11 cellular contexts compared by ENCODE assay signal in the genomic region with DNA sequence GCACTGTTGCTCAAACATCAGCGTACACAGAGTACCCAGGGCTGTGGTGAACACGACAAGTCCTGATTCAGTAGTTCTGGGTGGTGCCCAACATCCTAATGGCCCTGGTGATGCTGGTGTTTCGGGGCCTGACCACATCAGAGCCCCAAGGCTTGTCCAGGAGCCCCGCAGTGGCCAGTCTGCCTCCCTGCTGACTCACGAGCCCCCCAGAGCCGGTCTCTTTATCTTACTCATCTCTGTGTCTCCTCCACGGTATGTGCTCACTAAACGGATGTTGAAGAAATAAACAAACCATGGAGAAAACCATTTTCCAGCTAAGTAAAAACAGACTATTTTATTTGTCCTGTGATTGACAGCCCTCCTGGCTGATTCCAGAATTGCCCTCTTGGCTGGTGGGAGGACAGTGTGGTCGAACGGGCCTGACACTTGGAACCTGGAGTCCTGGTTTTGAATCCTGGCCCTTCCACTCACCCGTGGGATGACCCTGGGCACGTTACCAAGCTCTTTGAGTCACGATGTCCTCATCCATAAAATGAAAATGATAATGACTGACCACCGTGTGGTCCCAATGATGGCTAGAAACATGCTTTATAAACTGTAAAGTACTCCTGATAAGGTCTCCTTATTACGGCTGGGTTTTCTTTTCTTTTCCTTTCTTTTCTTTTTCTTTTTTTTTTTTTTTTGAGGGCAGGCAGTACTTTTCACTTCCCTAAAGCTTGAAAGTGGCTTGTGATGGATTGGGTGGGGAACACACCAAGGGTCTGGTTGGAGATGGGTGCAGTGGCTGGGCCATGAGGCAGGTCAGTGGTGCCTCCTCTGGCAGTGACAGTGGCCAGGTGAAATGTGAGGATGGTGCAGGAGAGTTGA. TPM values are rescaled to one million over a fixed set of nuclear protein-coding genes. Genes with fewer than 3 reads are reported as not detected.
DNase-seq lines count a peak whose midpoint lies in the region; ATAC-seq and TF ChIP-seq lines count a peak whose summit lies in the region.
"Had no signal": no experiment of that assay in that cellular context is flagged by ENCODE, and none has a peak within 500 bp of the region (broad histone marks: within the 10 kb centered on the region; RNA-seq: fewer than 3 reads in every experiment).

No MANE protein-coding gene starts in this region.

- H4K20me1 ChIP-seq in BLaER1 treated with 17β-estradiol and CSF1 and Interleukin-3, amounts not matched to agents 10 nM and 100 nM, result peaks cover 0 to 11% (median 0%) of the 10 kb centered on the region in 11 experiments; a peak in 4 of 22 replicates
- no peaks in the 10 kb centered on the region for H4K20me1 ChIP-seq in fibroblast of lung (ENCODE audit: control insufficient read depth, extremely low read depth, insufficient read depth, low read length)

- H3K36me3 ChIP-seq in BLaER1 treated with 17β-estradiol and CSF1 and Interleukin-3, amounts not matched to agents 10 nM and 100 nM, result no peaks in the 10 kb centered on the region; a peak in 2 of 22 replicates
- H3K36me3 ChIP-seq in RWPE2 (ENCODE audit: low read depth) (no peaks in the 10 kb centered on the region), fibroblast of lung (ENCODE audit: control insufficient read depth, insufficient read depth, low read length) (peaks cover 1% of the 10 kb centered on the region), psoas muscle (ENCODE audit: insufficient read depth in 1 of 2, low read depth in 1 of 2) (no peaks in the 10 kb centered on the region)

- peak overlapping the region in 10 of 11 experiments; percentile 4 to 64 (median 49); a peak in 14 of 22 replicates for H3K9ac ChIP-seq in BLaER1 treated with 17β-estradiol and CSF1 and Interleukin-3, amounts not matched to agents 10 nM and 100 nM
- H3K9ac ChIP-seq in fibroblast of lung (ENCODE audit: insufficient read depth, low read length), result peak overlapping the region; percentile 39

- 55 to 77% (median 58%) methylated on average over 15 of the region's 15 CpGs for WGBS in psoas muscle, 3 donors

- H3K4me1 ChIP-seq in BLaER1 treated with 17β-estradiol and CSF1 and Interleukin-3, amounts not matched to agents 10 nM and 100 nM, result peaks cover 45 to 84% (median 60%) of the 10 kb centered on the region in 10 experiments
- H3K4me1 ChIP-seq in RWPE2 (ENCODE audit: insufficient read depth, poor library complexity, severe bottlenecking) (peaks cover 21% of the 10 kb centered on the region), fibroblast of lung (ENCODE audit: control insufficient read depth, extremely low read depth, insufficient read depth, low read length) (peaks cover 30% of the 10 kb centered on the region), psoas muscle (peaks cover 4% of the 10 kb centered on the region)

- H3K27ac ChIP-seq in BLaER1 treated with 17β-estradiol and CSF1 and Interleukin-3, amounts not matched to agents 10 nM and 100 nM, result peak overlapping the region in 10 of 11 experiments; percentile 8 to 70 (median 55); a peak in 18 of 22 replicates
- H3K27ac ChIP-seq in RWPE2 (ENCODE audit: poor library complexity, severe bottlenecking) (peak overlapping the region; percentile 64), fibroblast of lung (ENCODE audit: insufficient read depth, low read length) (peak overlapping the region; percentile 90), psoas muscle (no peak overlapping the region)

- H3K4me2 ChIP-seq in BLaER1 treated with 17β-estradiol and CSF1 and Interleukin-3, amounts not matched to agents 10 nM and 100 nM, result peak overlapping the region; percentile 51 to 76 (median 57)
- H3K4me2 ChIP-seq in fibroblast of lung (ENCODE audit: extremely low read depth, insufficient read depth, low read length), result peak overlapping the region; percentile 77

- H2AFZ ChIP-seq in fibroblast of lung (ENCODE audit: low read length), result peak overlapping the region; percentile 17

- no peaks in the 10 kb centered on the region for H3K27me3 ChIP-seq in BLaER1 treated with 17β-estradiol and CSF1 and Interleukin-3, amounts not matched to agents 10 nM and 100 nM
- no peaks in the 10 kb centered on the region for H3K27me3 ChIP-seq in RWPE2 (ENCODE audit: insufficient read depth, poor library complexity, severe bottlenecking)
- H3K27me3 ChIP-seq in fibroblast of lung (ENCODE audit: control insufficient read depth, insufficient read depth, low read length), result no peaks in the 10 kb centered on the region
- H3K27me3 ChIP-seq in psoas muscle (ENCODE audit: insufficient read depth in 3 of 3, low read length in 2 of 3), result no peaks in the 10 kb centered on the region

- H3K4me3 ChIP-seq in BLaER1 treated with 17β-estradiol and CSF1 and Interleukin-3, amounts not matched to agents 10 nM and 100 nM, result peak overlapping the region in 2 of 10 experiments; percentile 3 to 30; a peak in 2 of 20 replicates
- no peak overlapping the region for H3K4me3 ChIP-seq in RWPE2 (ENCODE audit: severe bottlenecking)
- peak overlapping the region in 2 of 4 experiments; percentile 3 to 16 for H3K4me3 ChIP-seq in fibroblast of lung (replicated peaks in 1 of 4; ENCODE audit: control extremely low read depth in 1 of 4, insufficient read depth in 1 of 4, low read depth in 3 of 4, low read length in 4 of 4)
- H3K4me3 ChIP-seq in psoas muscle, result no peak overlapping the region

- no peak for DNase-seq in RWPE2 (ENCODE audit: low spot score)
- peak; percentile 73 to 93 for DNase-seq in fibroblast of lung (ENCODE audit: low read depth in 2 of 2)
- DNase-seq in psoas muscle, result peak; percentile 58 to 61
- DNase-seq in hypothalamus (lab: John Stamatoyannopoulos, UW), result no peak
- no peak for DNase-seq in NCI-H2227 treated with DMSO at 0.1 percent for 48 hours (lab: John Stamatoyannopoulos, UW)
- no peak for DNase-seq in activated effector memory CD4-positive, alpha-beta T cell treated with Interleukin-2 at 50 U/mL for 16 hours
- DNase-seq: activated CD4-positive, alpha-beta T cell treated with anti-CD3 and anti-CD28 coated beads for 36 hours; DND-41; stimulated activated naive CD4-positive, alpha-beta T cell had no signal

- no peaks in the 10 kb centered on the region for H3K9me3 ChIP-seq in BLaER1 treated with 17β-estradiol and CSF1 and Interleukin-3, amounts not matched to agents 10 nM and 100 nM (replicated peaks in 1 of 11)
- H3K9me3 ChIP-seq in RWPE2 (ENCODE audit: severe bottlenecking), result no peaks in the 10 kb centered on the region
- no peaks in the 10 kb centered on the region for H3K9me3 ChIP-seq in fibroblast of lung (ENCODE audit: control insufficient read depth, insufficient read depth, low read depth, low read length)
- H3K9me3 ChIP-seq in psoas muscle, result no peaks in the 10 kb centered on the region

- intact Hi-C loops in psoas muscle (cut with DNase I), result no loop called here

- peaks cover 17% of the 10 kb centered on the region for H3K79me2 ChIP-seq in fibroblast of lung (ENCODE audit: control insufficient read depth, insufficient read depth, low read length)

- TF ChIP-seq CTCF in RWPE2 (IDR thresholded peaks at IDR 0.05; ENCODE audit: poor library complexity, severe bottlenecking), result no peak
- TF ChIP-seq CTCF in fibroblast of lung (conservative IDR thresholded peaks at IDR 0.05 in 1 of 2, IDR thresholded peaks at IDR 0.05 in 1 of 2; ENCODE audit: low read depth in 1 of 2, low read length in 2 of 2), result no peak
- no peak for TF ChIP-seq CTCF in psoas muscle (IDR thresholded peaks at IDR 0.05)

- ATAC-seq in RWPE2 (ENCODE audit: low read depth) (peak; percentile 63), psoas muscle (peak in 3 of 4 donors; percentile 24 to 54 (median 38)), GM18858 (IDR thresholded peaks at IDR 0.05; ENCODE audit: unreplicated experiment) (no peak)
- ATAC-seq: activated CD4-positive, alpha-beta T cell treated with anti-CD3 and anti-CD28 coated beads for 36 hours had no signal

RNA-seq across cellular contexts. Expression of a gene that starts 5.7 kb away (rescaled TPM):
- total RNA-seq in fibroblast of lung (15.2 and 27.2 TPM in 2 replicates), psoas muscle (10 to 100 TPM in 1 of 4 donors, 1 to 10 TPM in 3; 5.4 to 11.9 (median 7.1) TPM)
- polyA plus RNA-seq in fibroblast of lung (30.0 and 31.3 TPM in 2 replicates), psoas muscle (1 to 10 TPM; 2.5 to 3.9 (median 3.7) TPM)
- 18.1 and 22.7 TPM in 2 replicates for polyA plus RNA-seq in fibroblast of lung (2012)
- 49.9 and 55.8 TPM in 2 replicates for polyA minus RNA-seq in fibroblast of lung (ENCODE audit: low replicate concordance)

RNA-seq across cellular contexts. Expression of a gene that starts 39.0 kb away (rescaled TPM):
- 1.2 and 1.3 TPM in 2 replicates for total RNA-seq in fibroblast of lung
- polyA plus RNA-seq in fibroblast of lung, result 0.94 and 1.5 TPM in 2 replicates
- 2.9 and 4.1 TPM in 2 replicates for polyA plus RNA-seq in fibroblast of lung (2012)
- polyA minus RNA-seq in fibroblast of lung (ENCODE audit: low replicate concordance), result not detected in 2 replicates
- total RNA-seq in psoas muscle, result not detected
- under 1 TPM in 2 of 3 donors, not detected in 1; 0.27 to 0.34 TPM for polyA plus RNA-seq in psoas muscle

Comparison
In these comparisons a context has a peak if more than half of its experiments do, and no peak if none do; other contexts are left out.
1. DNase-seq: peak in fibroblast of lung (2 of 2) and psoas muscle (2 of 2); none in RWPE2 (single experiment), hypothalamus (0 of 51), NCI-H2227 treated with DMSO at 0.1 percent for 48 hours (single experiment) and activated effector memory CD4-positive, alpha-beta T cell treated with Interleukin-2 at 50 U/mL for 16 hours (single experiment).